In genomic region chr18:57819671-57820460, GRCh38 we compare ENCODE assay signal across 8 cellular contexts. TPM values are rescaled to one million over a fixed set of nuclear protein-coding genes. Genes with fewer than 3 reads are reported as not detected.
DNase-seq lines count a peak whose midpoint lies in the region; ATAC-seq and TF ChIP-seq lines count a peak whose summit lies in the region.

No MANE protein-coding gene starts in this region.

- H3K9me3 ChIP-seq in heart left ventricle = peaks cover 0 to 3% (median 0%) of the 10 kb centered on the region in 12 donors

- peak overlapping the region in 11 of 12 donors; percentile 11 to 79 (median 58) for H3K27ac ChIP-seq in heart left ventricle

- POLR2A ChIA-PET in WTC11 (lab: Charles Lee) = interaction anchor here (0.9 kb wide), 1 partner anchor 212 kb away, joined by 3 read pairs; no protein-coding TSS in a partner anchor

- H3K27me3 ChIP-seq in heart left ventricle = no peaks in the 10 kb centered on the region

- no peak overlapping the region for H3K4me3 Mint-ChIP-seq in WTC11

- peak; percentile 96 for DNase-seq in HS-27A (ENCODE audit: low read depth)
- DNase-seq in SW480 (ENCODE audit: low spot score) = peak; percentile 53
- DNase-seq in heart left ventricle = peak in 4 of 5 donors; percentile 71 to 83 (median 82)
- peak; percentile 8 for DNase-seq in stimulated activated naive CD8-positive, alpha-beta T cell treated with anti-CD3 and anti-CD28 coated beads, Interleukin-15, Interleukin-2, amounts not matched to agents 100 U/mL and 50 U/mL, for 24 hours
- DNase-seq in WTC11 (ENCODE audit: low spot score) = no peak
- no peak for DNase-seq in KG1 (lab: John Stamatoyannopoulos, UW)

- TF ChIP-seq POLR2A in heart left ventricle (IDR thresholded peaks at IDR 0.05) = no peak

- no peaks in the 10 kb centered on the region; the same call in 1 of the 2 replicates for H3K27me3 Mint-ChIP-seq in WTC11 (ENCODE audit: low read depth)

- no peak for TF ChIP-seq CTCF in heart left ventricle (IDR thresholded peaks at IDR 0.05)
- no peak for TF ChIP-seq CTCF in WTC11 (IDR thresholded peaks at IDR 0.05)

- CTCF ChIA-PET in WTC11 (lab: Charles Lee) = interaction anchor here (0.6 kb wide), 1 partner anchor 207 kb away, joined by 3 read pairs; no protein-coding TSS in a partner anchor

- H3K4me1 ChIP-seq in heart left ventricle = peaks cover 0 to 27% (median 14%) of the 10 kb centered on the region in 12 donors

- H3K36me3 Mint-ChIP-seq in WTC11 = no peaks in the 10 kb centered on the region

- ATAC-seq in GM18511 (IDR thresholded peaks at IDR 0.05; ENCODE audit: unreplicated experiment) = peak; percentile 93
- peak; percentile 65 to 97 (median 94) for ATAC-seq in heart left ventricle
- ATAC-seq in stimulated activated naive CD8-positive, alpha-beta T cell treated with anti-CD3 and anti-CD28 coated beads, Interleukin-15, Interleukin-2, amounts not matched to agents 100 U/mL and 50 U/mL, for 24 hours = no peak
- no peak for ATAC-seq in WTC11
- ATAC-seq in HG03571 (IDR thresholded peaks at IDR 0.05; ENCODE audit: unreplicated experiment) = no peak

- H3K9me3 Mint-ChIP-seq in WTC11 = no peaks in the 10 kb centered on the region

- intact Hi-C loops in heart left ventricle (cut with DNase I) = no loop called here

- H3K27ac Mint-ChIP-seq in WTC11 = no peak overlapping the region

- 12 to 18% (median 14%) methylated on average over 10 of the region's 10 CpGs for WGBS in heart left ventricle, 4 donors

- peaks cover 12% of the 10 kb centered on the region for H3K4me1 Mint-ChIP-seq in WTC11

- peak overlapping the region in 5 of 12 donors; percentile 2 to 18 (median 2) for H3K4me3 ChIP-seq in heart left ventricle

- H3K36me3 ChIP-seq in heart left ventricle = no peaks in the 10 kb centered on the region

TF ChIP-seq in WTC11, 78 proteins besides CTCF, POLR2A, EP300 and RAD21:
- no peak for TF ChIP-seq GTF2I (CRISPR knock-in tag; conservative IDR thresholded peaks at IDR 0.05)
- no peak for TF ChIP-seq ZNF317 (CRISPR knock-in tag; IDR thresholded peaks at IDR 0.05; ENCODE audit: borderline replicate concordance, low read depth)
- no peak for TF ChIP-seq ZBTB43 (CRISPR knock-in tag; IDR thresholded peaks at IDR 0.05)
- no peak for TF ChIP-seq KAT7 (CRISPR knock-in tag; IDR thresholded peaks at IDR 0.05; ENCODE audit: borderline replicate concordance)
- no peak for TF ChIP-seq FOXP4 (CRISPR knock-in tag; IDR thresholded peaks at IDR 0.05)
- no peak for TF ChIP-seq CREB1 (CRISPR knock-in tag; IDR thresholded peaks at IDR 0.05)
- no peak for TF ChIP-seq ZNF396 (CRISPR knock-in tag; IDR thresholded peaks at IDR 0.05; ENCODE audit: borderline replicate concordance)
- no peak for TF ChIP-seq STAT6 (CRISPR knock-in tag; conservative IDR thresholded peaks at IDR 0.05; ENCODE audit: low read depth)
- no peak for TF ChIP-seq FOXK1 (CRISPR knock-in tag; IDR thresholded peaks at IDR 0.05)
- TF ChIP-seq PRDM15 (CRISPR knock-in tag; IDR thresholded peaks at IDR 0.05) = no peak

RNA-seq across cellular contexts. Expression of gene ATP8B1, which starts 16.8 kb away (rescaled TPM):
- 10 to 100 TPM in 1 of 9 donors, 1 to 10 TPM in 8; 5.3 to 12.8 (median 6.5) TPM for total RNA-seq in heart left ventricle
- 1 to 10 TPM; 3.0 to 3.7 TPM for polyA plus RNA-seq in heart left ventricle
- 2.7 to 5.6 TPM (median 3.9 TPM) in 3 replicates for total RNA-seq in WTC11 (2021)

Comparison
In these comparisons a context has a peak if more than half of its experiments do, and no peak if none do; other contexts are left out.
1. ATAC-seq: peak in GM18511 (single experiment) and heart left ventricle (4 of 4); none in stimulated activated naive CD8-positive, alpha-beta T cell treated with anti-CD3 and anti-CD28 coated beads, Interleukin-15, Interleukin-2, amounts not matched to agents 100 U/mL and 50 U/mL, for 24 hours (single experiment), WTC11 (single experiment) and HG03571 (single experiment).
2. DNase-seq: peak in HS-27A (single experiment), SW480 (single experiment), heart left ventricle (4 of 5) and stimulated activated naive CD8-positive, alpha-beta T cell treated with anti-CD3 and anti-CD28 coated beads, Interleukin-15, Interleukin-2, amounts not matched to agents 100 U/mL and 50 U/mL, for 24 hours (single experiment); none in WTC11 (single experiment) and KG1 (single experiment).